20 cellular contexts compared by ENCODE assay signal in genomic region chr12:13692332-13692731, GRCh38.
DNase-seq lines count a peak whose midpoint lies in the region; ATAC-seq, FAIRE-seq and TF ChIP-seq lines count a peak whose summit lies in the region.
"Had no signal": no experiment of that assay in that cellular context is flagged by ENCODE, and none has a peak within 500 bp of the region (broad histone marks: within the 10 kb centered on the region; RNA-seq: fewer than 3 reads in every experiment).

No MANE protein-coding gene starts in this region.

- ATAC-seq in HepG2 = no peak
- ATAC-seq: A549; CD8-positive, alpha-beta T cell had no signal

- H4K20me1 ChIP-seq in neural cell (ENCODE audit: insufficient read depth) = no peaks in the 10 kb centered on the region
- H4K20me1 ChIP-seq in HepG2 (ENCODE audit: insufficient read depth, low read length) = no peaks in the 10 kb centered on the region
- H4K20me1 ChIP-seq: BLaER1 treated with 17β-estradiol and CSF1 and Interleukin-3, amounts not matched to agents 10 nM and 100 nM had no signal

- H3F3A ChIP-seq in neural cell (ENCODE audit: insufficient read depth, low read length, poor library complexity, severe bottlenecking) = no peaks in the 10 kb centered on the region

- POLR2A ChIA-PET in HepG2 (lab: Yijun Ruan, JAX) = no interaction called here

- TF ChIP-seq EP300 in neural cell (conservative IDR thresholded peaks at IDR 0.05; ENCODE audit: poor library complexity, severe bottlenecking) = no peak
- TF ChIP-seq EP300 in HepG2 (IDR thresholded peaks at IDR 0.05; ENCODE audit: low read depth in 2 of 2, low read length in 2 of 2) = no peak
- TF ChIP-seq EP300 in HepG2 (CRISPR knock-in tag; IDR thresholded peaks at IDR 0.05; ENCODE audit: borderline replicate concordance) = no peak

- no peaks in the 10 kb centered on the region for H3K4me1 ChIP-seq in HepG2 (ENCODE audit: insufficient read depth, low read length)
- H3K4me1 ChIP-seq: A549; BLaER1 treated with 17β-estradiol and CSF1 and Interleukin-3, amounts not matched to agents 10 nM and 100 nM; Caco-2 had no signal

- H2AFZ ChIP-seq in neural cell (ENCODE audit: low read depth, low read length) (no peak overlapping the region), HepG2 (ENCODE audit: low read length) (no peak overlapping the region)

- FAIRE-seq in HepG2 (lab: Jason Lieb, UNC) = no peak
- FAIRE-seq: A549, D721Med, G401.6, GM12891, GM19239 had no signal

- H3K27me3 ChIP-seq in neural cell (ENCODE audit: insufficient read depth, low read depth, low read length) (no peaks in the 10 kb centered on the region), HepG2 (ENCODE audit: control insufficient read depth in 1 of 2, insufficient read depth in 2 of 2, low read length in 2 of 2) (no peaks in the 10 kb centered on the region)
- H3K27me3 ChIP-seq: BLaER1 treated with 17β-estradiol and CSF1 and Interleukin-3, amounts not matched to agents 10 nM and 100 nM had no signal

- in situ Hi-C loops in KBM-7 (cut with MboI; ENCODE audit: low pct_unique_long_range_greater_than_20kb, low sequenced_read_pairs) (no loop called here), HepG2 (cut with HindIII; ENCODE audit: extremely low pct_ligation_motif_present, low pct_unique_long_range_greater_than_20kb) (no loop called here)

- no peak for TF ChIP-seq RAD21 in neural cell (conservative IDR thresholded peaks at IDR 0.05)
- TF ChIP-seq RAD21 in HepG2 (CRISPR knock-in tag; IDR thresholded peaks at IDR 0.05) = no peak

- DNase-seq in caudate nucleus (lab: John Stamatoyannopoulos, UW) (peak in 15 of 61 donors; percentile 3 to 65 (median 16)), putamen (ENCODE audit: low spot score) (peak; percentile 47), KBM-7 (no peak), HepG2 (ENCODE audit: low spot score) (no peak)
- DNase-seq: AML-193; Caco-2; Calu3; CD4-positive, alpha-beta T cell; CD8-positive, alpha-beta T cell; DMS79 treated with DMSO at 0.1 percent for 48 hours; GF-D8 had no signal

- CTCF ChIA-PET in HepG2 (lab: Yijun Ruan, JAX; ENCODE audit: low intra/inter-chr PET ratio, low total read pairs) = no interaction called here

- no peak overlapping the region for H3K9ac ChIP-seq in neural cell (ENCODE audit: low read length)
- no peak overlapping the region for H3K9ac ChIP-seq in HepG2 (ENCODE audit: insufficient read depth, low read depth, low read length)
- H3K9ac ChIP-seq: BLaER1 treated with 17β-estradiol and CSF1 and Interleukin-3, amounts not matched to agents 10 nM and 100 nM had no signal

- no peaks in the 10 kb centered on the region for H3K36me3 ChIP-seq in neural cell (ENCODE audit: insufficient read depth, low read length)
- no peaks in the 10 kb centered on the region for H3K36me3 ChIP-seq in HepG2 (replicated peaks in 1 of 2; ENCODE audit: control insufficient read depth in 1 of 2, insufficient read depth in 2 of 2, low read length in 2 of 2)
- H3K36me3 ChIP-seq: BLaER1 treated with 17β-estradiol and CSF1 and Interleukin-3, amounts not matched to agents 10 nM and 100 nM had no signal

- H3K9me3 ChIP-seq in neural cell (ENCODE audit: low read length) (no peaks in the 10 kb centered on the region), HepG2 (ENCODE audit: low read length) (no peaks in the 10 kb centered on the region)
- H3K9me3 ChIP-seq: Caco-2 had no signal

- H3K79me2 ChIP-seq in neural cell (replicated peaks; ENCODE audit: insufficient read depth, low read length) (no peaks in the 10 kb centered on the region), HepG2 (ENCODE audit: insufficient read depth, low read length) (no peaks in the 10 kb centered on the region)

- no peak for TF ChIP-seq CTCF in neural cell (IDR thresholded peaks at IDR 0.05; ENCODE audit: poor library complexity, severe bottlenecking)
- no peak for TF ChIP-seq CTCF in HepG2 (CRISPR knock-in tag; IDR thresholded peaks at IDR 0.05)

- H3K4me2 ChIP-seq in neural cell (ENCODE audit: low read length) (no peak overlapping the region), HepG2 (ENCODE audit: low read depth, low read length) (no peak overlapping the region)
- H3K4me2 ChIP-seq: A549; BLaER1 treated with 17β-estradiol and CSF1 and Interleukin-3, amounts not matched to agents 10 nM and 100 nM had no signal

- H3K4me3 ChIP-seq in neural cell (ENCODE audit: low read length) = peak overlapping the region; percentile 39
- no peak overlapping the region for H3K4me3 ChIP-seq in HepG2 (replicated peaks in 1 of 3; ENCODE audit: insufficient read depth in 1 of 3, low read depth in 2 of 3, low read length in 3 of 3)
- H3K4me3 ChIP-seq: A549; BLaER1 treated with 17β-estradiol and CSF1 and Interleukin-3, amounts not matched to agents 10 nM and 100 nM had no signal

- WGBS in HepG2 (ENCODE audit: low lambda C conversion rate) = 0% methylated on average over 3 of the region's 4 CpGs

- no peak for TF ChIP-seq POLR2A in HepG2 (IDR thresholded peaks at IDR 0.05; ENCODE audit: insufficient read depth in 1 of 2, low read depth in 2 of 2, low read length in 2 of 2)

- no TSS peak for BruUV-seq in HepG2 (replicated peaks; lab: Mats Ljungman, UMichigan)

- intact Hi-C loops in HepG2 (cut with micrococcal nuclease; ENCODE audit: unreplicated experiment) = no loop called here

- H3K9me2 ChIP-seq in neural cell (ENCODE audit: insufficient read depth, low read length) = no peaks in the 10 kb centered on the region

- H3K27ac ChIP-seq in caudate nucleus (ENCODE audit: low read depth, low read length) = peak overlapping the region; percentile 8
- H3K27ac ChIP-seq in neural cell (ENCODE audit: low read length) = peak overlapping the region; percentile 80
- no peak overlapping the region for H3K27ac ChIP-seq in HepG2 (ENCODE audit: extremely low read length, insufficient read depth, low read length)
- H3K27ac ChIP-seq: 22Rv1; A549; BLaER1 treated with 17β-estradiol and CSF1 and Interleukin-3, amounts not matched to agents 10 nM and 100 nM; C4-2B had no signal

TF ChIP-seq in neural cell, 6 proteins besides CTCF, POLR2A, EP300 and RAD21 (continues in another document):
- TF ChIP-seq TAF1 (IDR thresholded peaks at IDR 0.05; ENCODE audit: low read depth) (no peak), SMC3 (conservative IDR thresholded peaks at IDR 0.05; ENCODE audit: poor library complexity) (no peak), POLR2AphosphoS5 (IDR thresholded peaks at IDR 0.05) (no peak), EZH2 (IDR thresholded peaks at IDR 0.05; ENCODE audit: borderline replicate concordance, insufficient read depth, low read length, poor library complexity, severe bottlenecking) (no peak), REST (IDR thresholded peaks at IDR 0.05; ENCODE audit: borderline replicate concordance) (no peak)

TF ChIP-seq in HepG2, 621 proteins besides CTCF, POLR2A, EP300 and RAD21:
- no peak for TF ChIP-seq CBX1 (IDR thresholded peaks at IDR 0.05; ENCODE audit: low read depth)
- TF ChIP-seq ZNF496 (CRISPR knock-in tag; IDR thresholded peaks at IDR 0.05; ENCODE audit: insufficient replicate concordance) = no peak
- TF ChIP-seq ZNF816 (CRISPR knock-in tag; IDR thresholded peaks at IDR 0.05; ENCODE audit: borderline replicate concordance) = no peak
- TF ChIP-seq ZNF484 (CRISPR knock-in tag; IDR thresholded peaks at IDR 0.05; ENCODE audit: borderline replicate concordance, low read depth) = no peak
